In the genomic region with DNA sequence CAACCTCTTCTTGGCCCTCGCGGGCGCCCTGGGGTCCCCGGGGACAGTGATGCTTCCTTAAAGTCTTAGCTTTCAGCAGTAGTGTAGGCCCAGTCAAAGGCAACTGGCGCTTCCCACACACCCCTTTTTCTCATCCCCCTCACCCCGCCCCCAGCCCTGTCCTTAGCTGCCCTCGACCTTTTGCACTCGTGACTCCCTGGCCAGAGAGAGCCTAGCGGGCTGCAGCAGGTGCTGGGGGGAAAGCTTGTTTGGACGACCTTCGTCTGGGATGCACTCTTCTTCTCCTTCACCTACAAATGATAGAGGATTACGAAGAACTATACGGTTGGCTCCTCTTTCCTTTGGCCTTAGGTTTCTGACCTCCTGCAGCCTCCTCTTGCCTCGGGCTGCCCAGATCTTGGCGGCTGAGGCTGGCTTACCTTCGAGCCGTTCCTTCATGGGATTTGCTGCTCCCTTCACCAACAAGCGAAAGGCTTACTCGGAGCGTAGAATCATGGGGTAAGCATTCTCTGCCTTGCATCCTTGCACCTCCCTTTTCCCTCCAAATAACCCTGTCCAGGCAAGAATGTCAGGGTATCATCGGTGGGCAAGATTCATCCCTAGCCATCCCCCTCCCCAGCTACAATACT, we compare ENCODE assay signal across 8 cellular contexts. TPM values are rescaled to one million over a fixed set of nuclear protein-coding genes. Genes with fewer than 3 reads are reported as not detected.
DNase-seq lines count a peak whose midpoint lies in the region; ATAC-seq and TF ChIP-seq lines count a peak whose summit lies in the region.

No MANE protein-coding gene starts in this region.

- H3K27ac ChIP-seq in DND-41 (ENCODE audit: low read length) (peak overlapping the region; percentile 75), SJSA1 (no peak overlapping the region), fibroblast of lung (ENCODE audit: insufficient read depth, low read length) (peak overlapping the region; percentile 31), neutrophil (peak overlapping the region; percentile 89), foreskin keratinocyte (no peak overlapping the region)

- H3K27me3 ChIP-seq in DND-41 (ENCODE audit: insufficient read depth, low read length, poor library complexity): no peaks in the 10 kb centered on the region
- no peaks in the 10 kb centered on the region for H3K27me3 ChIP-seq in HAP-1 (ENCODE audit: low read depth)
- no peaks in the 10 kb centered on the region for H3K27me3 ChIP-seq in SJSA1 (replicated peaks)
- no peaks in the 10 kb centered on the region for H3K27me3 ChIP-seq in fibroblast of lung (ENCODE audit: control insufficient read depth, insufficient read depth, low read length)
- no peaks in the 10 kb centered on the region for H3K27me3 ChIP-seq in neutrophil
- no peaks in the 10 kb centered on the region for H3K27me3 ChIP-seq in foreskin keratinocyte

- H3K9me3 ChIP-seq in DND-41 (ENCODE audit: insufficient read depth, low read length, severe bottlenecking): no peaks in the 10 kb centered on the region
- H3K9me3 ChIP-seq in HAP-1: no peaks in the 10 kb centered on the region
- no peaks in the 10 kb centered on the region for H3K9me3 ChIP-seq in SJSA1 (replicated peaks)
- no peaks in the 10 kb centered on the region for H3K9me3 ChIP-seq in fibroblast of lung (ENCODE audit: control insufficient read depth, insufficient read depth, low read depth, low read length)
- H3K9me3 ChIP-seq in neutrophil: no peaks in the 10 kb centered on the region

- peaks cover 32% of the 10 kb centered on the region for H3K36me3 ChIP-seq in DND-41 (ENCODE audit: insufficient read depth, low read length)
- H3K36me3 ChIP-seq in HAP-1 (replicated peaks): peaks cover 36% of the 10 kb centered on the region
- H3K36me3 ChIP-seq in SJSA1: peaks cover 29% of the 10 kb centered on the region
- peaks cover 6% of the 10 kb centered on the region for H3K36me3 ChIP-seq in fibroblast of lung (ENCODE audit: control insufficient read depth, insufficient read depth, low read length)
- peaks cover 28% of the 10 kb centered on the region for H3K36me3 ChIP-seq in neutrophil

- H2AFZ ChIP-seq in DND-41 (ENCODE audit: low read depth, low read length): peak overlapping the region; percentile 95
- H2AFZ ChIP-seq in fibroblast of lung (ENCODE audit: low read length): peak overlapping the region; percentile 79

- peak overlapping the region; percentile 31 to 71; a peak in 3 of 4 replicates for H3K4me3 ChIP-seq in DND-41 (ENCODE audit: low read depth in 1 of 2, low read length in 2 of 2)
- peak overlapping the region; percentile 82 for H3K4me3 ChIP-seq in HAP-1
- peak overlapping the region; percentile 65 for H3K4me3 ChIP-seq in SJSA1
- H3K4me3 ChIP-seq in fibroblast of lung (replicated peaks in 1 of 4; ENCODE audit: control extremely low read depth in 1 of 4, insufficient read depth in 1 of 4, low read depth in 3 of 4, low read length in 4 of 4): peak overlapping the region; percentile 68 to 82 (median 74)
- peak overlapping the region; percentile 79 to 80 for H3K4me3 ChIP-seq in neutrophil (ENCODE audit: low read depth in 1 of 2, low read length in 1 of 2)

- TF ChIP-seq CTCF in DND-41 (IDR thresholded peaks at IDR 0.05; ENCODE audit: borderline replicate concordance, extremely low read depth, low read length, poor library complexity, severe bottlenecking): no peak
- TF ChIP-seq CTCF in fibroblast of lung (conservative IDR thresholded peaks at IDR 0.05 in 1 of 2, IDR thresholded peaks at IDR 0.05 in 1 of 2; ENCODE audit: low read depth in 1 of 2, low read length in 2 of 2): no peak
- TF ChIP-seq CTCF in neutrophil (IDR thresholded peaks at IDR 0.05): no peak
- TF ChIP-seq CTCF in foreskin keratinocyte (conservative IDR thresholded peaks at IDR 0.05): no peak

- H3K4me2 ChIP-seq in DND-41 (ENCODE audit: insufficient read depth, low read length) (peak overlapping the region; percentile 99), fibroblast of lung (ENCODE audit: extremely low read depth, insufficient read depth, low read length) (peak overlapping the region; percentile 83)

- in situ Hi-C loops in HAP-1 (cut with MboI; ENCODE audit: low sequenced_read_pairs): no loop called here

- peaks cover 25% of the 10 kb centered on the region for H3K4me1 ChIP-seq in DND-41 (ENCODE audit: insufficient read depth, low read length)
- H3K4me1 ChIP-seq in HAP-1: peaks cover 4% of the 10 kb centered on the region
- peaks cover 9% of the 10 kb centered on the region for H3K4me1 ChIP-seq in SJSA1 (replicated peaks)
- peaks cover 3% of the 10 kb centered on the region for H3K4me1 ChIP-seq in fibroblast of lung (ENCODE audit: control insufficient read depth, extremely low read depth, insufficient read depth, low read length)
- H3K4me1 ChIP-seq in neutrophil (ENCODE audit: control insufficient read depth in 1 of 2, insufficient read depth in 1 of 2, low read depth in 1 of 2, low read length in 1 of 2): peaks cover 17 to 19% of the 10 kb centered on the region in 2 experiments
- H3K4me1 ChIP-seq in foreskin keratinocyte: peaks cover 5% of the 10 kb centered on the region

- H4K20me1 ChIP-seq in DND-41 (ENCODE audit: insufficient read depth, low read length) (no peaks in the 10 kb centered on the region), fibroblast of lung (ENCODE audit: control insufficient read depth, extremely low read depth, insufficient read depth, low read length) (no peaks in the 10 kb centered on the region)

- peak overlapping the region; percentile 66 for H3K9ac ChIP-seq in DND-41 (ENCODE audit: low read depth, low read length)
- peak overlapping the region; percentile 40 for H3K9ac ChIP-seq in fibroblast of lung (ENCODE audit: insufficient read depth, low read length)

- ATAC-seq in DND-41 (ENCODE audit: insufficient read depth, low read depth): no peak
- ATAC-seq in foreskin keratinocyte: no peak
- ATAC-seq in GM21367 (IDR thresholded peaks at IDR 0.05; ENCODE audit: unreplicated experiment): no peak

- no peak for DNase-seq in DND-41
- DNase-seq in HAP-1 (ENCODE audit: low spot score in 2 of 2): peak in 1 of 2 experiments; percentile 49
- no peak for DNase-seq in SJSA1 (ENCODE audit: low read depth in 1 of 2, low spot score in 2 of 2)
- DNase-seq in fibroblast of lung (ENCODE audit: low read depth in 2 of 2): no peak
- DNase-seq in midbrain (lab: John Stamatoyannopoulos, UW): no peak
- DNase-seq in foreskin keratinocyte: no peak

- no peaks in the 10 kb centered on the region for H3K79me2 ChIP-seq in DND-41 (ENCODE audit: insufficient read depth, low read length)
- H3K79me2 ChIP-seq in fibroblast of lung (ENCODE audit: control insufficient read depth, insufficient read depth, low read length): no peaks in the 10 kb centered on the region

RNA-seq across cellular contexts. Expression of a gene that starts 0.8 kb away (rescaled TPM):
- total RNA-seq in SJSA1 (2014; rRNA removed; shearing (Covaris generic)): 7.9 and 13.4 TPM in 2 replicates
- total RNA-seq in fibroblast of lung (6.4 and 9.1 TPM in 2 replicates), foreskin keratinocyte (6.6 and 8.3 TPM in 2 replicates)
- polyA plus RNA-seq in fibroblast of lung (14.2 and 16.2 TPM in 2 replicates), foreskin keratinocyte (6.1 and 7.6 TPM in 2 replicates)
- polyA plus RNA-seq in fibroblast of lung (2012): 5.9 and 8.4 TPM in 2 replicates
- 5.3 and 5.6 TPM in 2 replicates for polyA minus RNA-seq in fibroblast of lung (ENCODE audit: low replicate concordance)

RNA-seq across cellular contexts. Expression of a gene that starts 9.4 kb away (rescaled TPM):
- total RNA-seq in SJSA1 (2014; rRNA removed; shearing (Covaris generic)): 9.6 and 12.7 TPM in 2 replicates
- total RNA-seq in fibroblast of lung: 9.0 and 14.9 TPM in 2 replicates
- polyA plus RNA-seq in fibroblast of lung: 12.2 and 15.8 TPM in 2 replicates
- polyA plus RNA-seq in fibroblast of lung (2012): 20.8 and 22.2 TPM in 2 replicates
- polyA minus RNA-seq in fibroblast of lung (ENCODE audit: low replicate concordance): 99.7 and 108 TPM in 2 replicates
- 24.5 and 30.7 TPM in 2 replicates for total RNA-seq in foreskin keratinocyte
- polyA plus RNA-seq in foreskin keratinocyte: 9.6 and 11.4 TPM in 2 replicates

RNA-seq across cellular contexts. Expression of a gene that starts 32.6 kb away (rescaled TPM):
- 65.7 and 109 TPM in 2 replicates for total RNA-seq in SJSA1 (2014; rRNA removed; shearing (Covaris generic))
- total RNA-seq in fibroblast of lung (70.4 and 117 TPM in 2 replicates), foreskin keratinocyte (150 TPM in 2 replicates)
- polyA plus RNA-seq in fibroblast of lung (170 and 228 TPM in 2 replicates), foreskin keratinocyte (85.2 and 101 TPM in 2 replicates)
- polyA plus RNA-seq in fibroblast of lung (2012): 107 and 145 TPM in 2 replicates
- 261 and 328 TPM in 2 replicates for polyA minus RNA-seq in fibroblast of lung (ENCODE audit: low replicate concordance)

RNA-seq across cellular contexts. Expression of a gene that starts 37.7 kb away (rescaled TPM):
- not detected in 2 replicates for total RNA-seq in SJSA1 (2014; rRNA removed; shearing (Covaris generic))
- total RNA-seq in fibroblast of lung: not detected in 2 replicates
- polyA plus RNA-seq in fibroblast of lung: not detected in 2 replicates
- not detected in 2 replicates for polyA plus RNA-seq in fibroblast of lung (2012)
- polyA minus RNA-seq in fibroblast of lung (ENCODE audit: low replicate concordance): not detected in 2 replicates
- total RNA-seq in foreskin keratinocyte: 0.20 and 0.21 TPM in 2 replicates
- polyA plus RNA-seq in foreskin keratinocyte: 0.10 TPM in 1 of 2 replicates, not detected in the other

RNA-seq across cellular contexts. Expression of a gene that starts 43.4 kb away (rescaled TPM):
- total RNA-seq in SJSA1 (2014; rRNA removed; shearing (Covaris generic)): 47.8 and 55.7 TPM in 2 replicates
- total RNA-seq in fibroblast of lung (25.9 and 29.2 TPM in 2 replicates), foreskin keratinocyte (45.8 and 47.1 TPM in 2 replicates)
- polyA plus RNA-seq in fibroblast of lung (39.7 and 65.5 TPM in 2 replicates), foreskin keratinocyte (58.2 and 62.8 TPM in 2 replicates)
- 36.4 and 49.3 TPM in 2 replicates for polyA plus RNA-seq in fibroblast of lung (2012)
- polyA minus RNA-seq in fibroblast of lung (ENCODE audit: low replicate concordance): 25.1 and 42.7 TPM in 2 replicates

Comparison
In these comparisons a context has a peak if more than half of its experiments do, and no peak if none do; other contexts are left out.
1. H3K27ac ChIP-seq: peak in DND-41 (single experiment), fibroblast of lung (single experiment) and neutrophil (single experiment); none in SJSA1 (single experiment) and foreskin keratinocyte (single experiment).
2. Peak in every context shown above with its lines, with median percentiles within 50 percentile points of each other: H3K4me3 ChIP-seq.